ENCODE assay signal across 8 cellular contexts in the genomic region with DNA sequence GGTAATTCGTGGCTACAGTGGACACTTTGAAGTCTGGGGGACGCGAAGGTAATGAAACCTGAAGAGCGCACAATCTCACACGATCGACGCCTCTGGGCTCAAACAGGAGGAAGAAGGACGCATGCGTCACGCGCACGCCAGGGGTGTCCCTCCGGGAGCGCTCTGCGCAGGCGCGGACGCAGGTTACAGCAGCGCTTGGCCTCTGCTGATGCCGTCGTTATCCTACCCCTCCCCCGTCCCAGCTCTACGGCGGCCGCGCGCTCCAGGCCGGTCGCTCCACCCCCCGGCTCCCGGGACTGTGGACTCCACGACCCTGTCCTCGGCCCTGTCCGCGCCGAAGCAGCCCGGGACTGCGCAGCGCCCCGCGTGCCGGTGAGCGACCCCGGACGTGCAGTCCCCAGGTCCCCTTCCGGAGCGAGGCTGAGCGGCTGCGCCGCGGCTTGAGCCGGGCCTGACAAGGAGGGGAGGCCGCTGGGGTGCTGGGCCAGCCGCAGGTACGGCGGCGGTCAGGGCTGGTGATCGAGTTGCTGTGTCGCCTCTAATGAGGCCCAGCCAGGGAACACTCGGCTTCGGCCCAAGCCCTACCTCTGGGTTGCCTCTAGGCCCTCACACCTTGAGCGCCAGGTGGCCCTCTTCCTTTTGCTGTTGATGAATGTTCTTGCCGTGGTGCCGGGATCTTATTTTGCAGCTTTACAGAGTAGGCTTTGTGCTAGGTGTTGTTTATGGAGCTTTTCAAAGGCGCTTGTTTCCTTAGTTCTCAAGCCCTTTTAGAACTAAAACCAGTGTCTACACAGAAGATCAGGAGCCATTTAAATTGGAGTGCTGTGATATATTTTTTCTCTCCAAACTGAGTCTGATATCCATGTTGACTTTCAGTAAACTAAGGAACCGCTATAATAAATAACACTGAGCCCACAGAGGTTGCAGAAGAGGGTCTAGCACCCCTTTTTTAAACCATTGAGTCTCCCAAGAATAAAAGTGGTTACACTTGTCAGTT. TPM values are rescaled to one million over a fixed set of nuclear protein-coding genes. Genes with fewer than 3 reads are reported as not detected.
DNase-seq lines count a peak whose midpoint lies in the region; ATAC-seq, FAIRE-seq and TF ChIP-seq lines count a peak whose summit lies in the region.

Gene TMEM106B (plus strand): TSS at position 241 of the 997 bp plus-strand sequence. CDS start 3,517 bp downstream, outside the sequence.

- no peaks in the 10 kb centered on the region for H3K27me3 ChIP-seq in Caco-2 (replicated peaks; ENCODE audit: control insufficient read depth, insufficient read depth, low read length)

- DNase-seq in Caco-2: peak; percentile 97 to 98
- peak; percentile 95 for DNase-seq in HTR-8/SVneo (ENCODE audit: insufficient read length, low spot score)
- DNase-seq in NOMO-1 treated with DMSO at 0.1 percent for 48 hours (lab: John Stamatoyannopoulos, UW; ENCODE audit: unreplicated experiment): peak; percentile 91
- peak; percentile 92 for DNase-seq in activated CD8-positive, alpha-beta memory T cell treated with anti-CD3 and anti-CD28 coated beads, Interleukin-2, amount 50 U/mL, for 24 hours (ENCODE audit: extremely low read depth)
- DNase-seq in mesenteric fat pad (ENCODE audit: low spot score): peak; percentile 99
- DNase-seq in stimulated activated CD8-positive, alpha-beta memory T cell treated with anti-CD3 and anti-CD28 coated beads, Interleukin-15, amount 100 ng/mL, for 24 hours (ENCODE audit: low read depth): peak; percentile 97

- peak within 1 kb of the TSS; percentile 92 for H3K27ac Mint-ChIP-seq in Caco-2 (ENCODE audit: unreplicated experiment)

- peaks cover 7% of the 10 kb centered on the region for H3K4me1 Mint-ChIP-seq in Caco-2 (ENCODE audit: low read depth, unreplicated experiment)

- BruUV-seq in Caco-2 (replicated peaks; lab: Mats Ljungman, UMichigan): no TSS peak

- CTCF ChIA-PET in Caco-2 (lab: Charles Lee): interaction anchor here (0.6 to 2.0 kb wide), 3 partner anchors 9 to 111 kb away, joined by 3 to 13 read pairs (median 4); no protein-coding TSS in a partner anchor

- no peaks in the 10 kb centered on the region for H3K9me3 Mint-ChIP-seq in Caco-2 (ENCODE audit: unreplicated experiment)

- peak; percentile 95 for ATAC-seq in GM21367 (IDR thresholded peaks at IDR 0.05; ENCODE audit: unreplicated experiment)

- peak within 1 kb of the TSS; percentile 90 for H3K4me3 Mint-ChIP-seq in Caco-2 (ENCODE audit: unreplicated experiment)

- peak; percentile 51 for FAIRE-seq in HTR-8/SVneo (lab: Jason Lieb, UNC)

- H3K9me3 ChIP-seq in Caco-2: no peaks in the 10 kb centered on the region

- intact Hi-C loops in Caco-2 (cut with micrococcal nuclease; ENCODE audit: unreplicated experiment): loop anchor here (1.0 to 2.0 kb wide), 6 partner anchors 33 to 144 kb away; no protein-coding TSS in a partner anchor

- POLR2A ChIA-PET in Caco-2 (lab: Charles Lee): interaction anchor here (0.5 to 1.3 kb wide), 14 partner anchors 9 to 1502 kb away, joined by 3 to 10 read pairs (median 4); no protein-coding TSS in a partner anchor

- peaks cover 4% of the 10 kb centered on the region; the same call in 1 of the 2 replicates for H3K4me1 ChIP-seq in Caco-2

- in situ Hi-C loops in endometrial microvascular endothelial cells (cut with HindIII; ENCODE audit: inconsistent ontology term, low pct_unique_long_range_greater_than_20kb, low sequenced_read_pairs): no loop called here

- no peaks in the 10 kb centered on the region for H3K27me3 Mint-ChIP-seq in Caco-2 (ENCODE audit: insufficient read depth, unreplicated experiment)

- H3K4me3 ChIP-seq in Caco-2 (ENCODE audit: low read depth, low read length): peak within 1 kb of the TSS; percentile 76

- TF ChIP-seq CTCF in Caco-2 (IDR thresholded peaks at IDR 0.05; ENCODE audit: insufficient read depth in 1 of 2, low read depth in 1 of 2, low read length in 1 of 2, severe bottlenecking in 1 of 2, unreplicated experiment in 1 of 2): peak in 1 of 2 experiments; percentile 35

- H3K36me3 ChIP-seq in Caco-2 (ENCODE audit: control insufficient read depth, insufficient read depth, low read length): no peaks in the 10 kb centered on the region

- peaks cover 10% of the 10 kb centered on the region for H3K36me3 Mint-ChIP-seq in Caco-2 (ENCODE audit: insufficient read depth, unreplicated experiment)

RNA-seq across cellular contexts. Expression of gene TMEM106B, which starts in this region (rescaled TPM):
- total RNA-seq in Caco-2 (2022) (38.6 and 46.8 TPM in 2 replicates), endometrial microvascular endothelial cells (ENCODE audit: inconsistent ontology term) (45.2 TPM), mesenteric fat pad (35.4 TPM)

Comparison
In these comparisons a context has a peak if more than half of its experiments do, and no peak if none do; other contexts are left out.
1. Peak in every context shown above with its lines: DNase-seq, ATAC-seq and H3K4me3 ChIP-seq.